1 cellular context compared by ENCODE assay signal in genomic region chr11:133947298-133947905, GRCh38.
A peak's percentile ranks its signal among the peaks of the same experiment; 100 is the strongest.
TF ChIP-seq lines count a peak whose summit lies in the region.

No MANE protein-coding gene starts in this region.

TF ChIP-seq in HEK293, 187 proteins besides CTCF, POLR2A, EP300 and RAD21 (continued from another document):
- TF ChIP-seq ZNF654 (tag by site-specific recombination; IDR thresholded peaks at IDR 0.05; ENCODE audit: low read depth) (0 out of 2 replicates have a peak, but pooled peaks have one; percentile 15), ZNF596 (tag by site-specific recombination; IDR thresholded peaks at IDR 0.05) (peak; percentile 95)
